ENCODE assay signal across 8 cellular contexts in genomic region chr12:26614217-26614616, GRCh38.
DNase-seq lines count a peak whose midpoint lies in the region; ATAC-seq lines count a peak whose summit lies in the region.

No MANE protein-coding gene starts in this region.

- intact Hi-C loops in activated CD4-positive, alpha-beta T cell treated with anti-CD3 and anti-CD28 coated beads for 36 hours (cut with DNase I, micrococcal nuclease) = loop anchor here in 1 of 2 experiments (1.0 to 10.0 kb wide), 3 partner anchors 179 to 517 kb away; no protein-coding TSS in a partner anchor

- H3K36me3 Mint-ChIP-seq in activated CD4-positive, alpha-beta T cell treated with anti-CD3 and anti-CD28 coated beads for 36 hours (ENCODE audit: low read depth) = peaks cover 6% of the 10 kb centered on the region
- H3K36me3 Mint-ChIP-seq in memory B cell = peaks cover 15% of the 10 kb centered on the region

- no peak overlapping the region for H3K4me3 Mint-ChIP-seq in activated CD4-positive, alpha-beta T cell treated with anti-CD3 and anti-CD28 coated beads for 36 hours
- H3K4me3 Mint-ChIP-seq in memory B cell = no peak overlapping the region

- no peaks in the 10 kb centered on the region for H3K27me3 Mint-ChIP-seq in activated CD4-positive, alpha-beta T cell treated with anti-CD3 and anti-CD28 coated beads for 36 hours
- H3K27me3 Mint-ChIP-seq in memory B cell = no peaks in the 10 kb centered on the region

- CTCF ChIA-PET in activated CD4-positive, alpha-beta T cell treated with anti-CD3 and anti-CD28 coated beads for 36 hours (lab: Charles Lee) = interaction anchor here (0.6 to 1.8 kb wide), 6 partner anchors 9 to 517 kb away, joined by 3 to 8 read pairs (median 5); no protein-coding TSS in a partner anchor

- ATAC-seq in activated CD4-positive, alpha-beta T cell treated with anti-CD3 and anti-CD28 coated beads for 36 hours = no peak
- ATAC-seq in memory B cell (ENCODE audit: low read depth) = peak; percentile 45
- no peak for ATAC-seq in GM19395 (IDR thresholded peaks at IDR 0.05; ENCODE audit: unreplicated experiment)
- ATAC-seq in esophagus mucosa = no peak

- H3K27ac Mint-ChIP-seq in activated CD4-positive, alpha-beta T cell treated with anti-CD3 and anti-CD28 coated beads for 36 hours = no peak overlapping the region
- peak overlapping the region; percentile 42 for H3K27ac Mint-ChIP-seq in memory B cell

- peak overlapping the region; percentile 97 for H3K27ac ChIP-seq in caudate nucleus (ENCODE audit: low read depth, low read length)

- POLR2A ChIA-PET in activated CD4-positive, alpha-beta T cell treated with anti-CD3 and anti-CD28 coated beads for 36 hours (lab: Charles Lee) = no interaction called here

- H3K9me3 Mint-ChIP-seq in activated CD4-positive, alpha-beta T cell treated with anti-CD3 and anti-CD28 coated beads for 36 hours (ENCODE audit: low read depth) = no peaks in the 10 kb centered on the region
- no peaks in the 10 kb centered on the region for H3K9me3 Mint-ChIP-seq in memory B cell

- peak; percentile 57 for DNase-seq in activated CD4-positive, alpha-beta T cell treated with anti-CD3 and anti-CD28 coated beads for 36 hours
- no peak for DNase-seq in activated CD4-positive, alpha-beta T cell treated with anti-CD3 and anti-CD28 coated beads, Interleukin-2, amount 50 U/mL, for 1 hour
- peak; percentile 23 for DNase-seq in NCI-H460 (ENCODE audit: extremely low read depth, low read depth)
- DNase-seq in caudate nucleus (lab: John Stamatoyannopoulos, UW) = peak in 20 of 61 donors; percentile 12 to 60 (median 24)
- DNase-seq in memory B cell (ENCODE audit: low spot score in 2 of 2) = peak; percentile 4 to 16
- DNase-seq in activated CD8-positive, alpha-beta memory T cell treated with anti-CD3 and anti-CD28 coated beads, Interleukin-2, amount 50 U/mL, for 4 hours = no peak

- no peaks in the 10 kb centered on the region for H3K4me1 Mint-ChIP-seq in activated CD4-positive, alpha-beta T cell treated with anti-CD3 and anti-CD28 coated beads for 36 hours
- peaks cover 2% of the 10 kb centered on the region for H3K4me1 Mint-ChIP-seq in memory B cell

Comparison
In these comparisons a context has a peak if more than half of its experiments do, and no peak if none do; other contexts are left out.
1. DNase-seq: peak in activated CD4-positive, alpha-beta T cell treated with anti-CD3 and anti-CD28 coated beads for 36 hours (single experiment), NCI-H460 (single experiment) and memory B cell (2 of 2); none in activated CD4-positive, alpha-beta T cell treated with anti-CD3 and anti-CD28 coated beads, Interleukin-2, amount 50 U/mL, for 1 hour (single experiment) and activated CD8-positive, alpha-beta memory T cell treated with anti-CD3 and anti-CD28 coated beads, Interleukin-2, amount 50 U/mL, for 4 hours (single experiment).